31 cellular contexts compared by ENCODE assay signal in genomic region chr2:141946016-141946415, GRCh38.
"Had no signal": no experiment of that assay in that cellular context is flagged by ENCODE, and none has a peak within 500 bp of the region (broad histone marks: within the 10 kb centered on the region; RNA-seq: fewer than 3 reads in every experiment).

No MANE protein-coding gene starts in this region.

- H3K4me1 ChIP-seq: left lung, lower lobe of right lung, neural progenitor cell, parathyroid adenoma, psoas muscle, right atrium auricular region, right lobe of liver, suprapubic skin, tibial artery, upper lobe of right lung had no signal

- DNase-seq: hippocampal formation; immature natural killer cell; kidney; left colon; left lung; lower lobe of right lung; mammary epithelial cell; mesenchymal stem cell; naive B cell; natural killer cell; nephron progenitor cell; occipital lobe; psoas muscle; right lobe of liver; stimulated activated CD4-positive, alpha-beta T cell treated with anti-CD3 and anti-CD28 coated beads, Interleukin-12 subunit alpha, Interleukin-12 subunit beta, amount 100 ng/mL, for 4 hours; stimulated activated CD4-positive, alpha-beta T cell treated with anti-CD3 and anti-CD28 coated beads, Interleukin-15, amount 100 ng/mL, for 24 hours; stimulated activated CD4-positive, alpha-beta T cell treated with anti-CD3 and anti-CD28 coated beads, Interleukin-2, amount 100 ng/mL, for 24 hours; stimulated activated CD4-positive, alpha-beta T cell treated with anti-CD3 and anti-CD28 coated beads, Interleukin-4, amount 100 ng/mL, for 1 hour; stimulated activated naive CD4-positive, alpha-beta T cell; tibial artery; trophoblast cell; upper lobe of right lung had no signal

- FAIRE-seq: islet of Langerhans, kidney, urothelium cell line had no signal

- H3K27ac ChIP-seq: left lung, lower lobe of right lung, neural progenitor cell, neutrophil, parathyroid adenoma, psoas muscle, right atrium auricular region, right lobe of liver, suprapubic skin, thoracic aorta, tibial artery, upper lobe of right lung had no signal

- H3K27me3 ChIP-seq: left lung, neural progenitor cell, neutrophil, right atrium auricular region, right lobe of liver, suprapubic skin, tibial artery, upper lobe of right lung had no signal

- ATAC-seq: left colon; left lung; lower lobe of right lung; natural killer cell; psoas muscle; right lobe of liver; stimulated activated effector memory CD8-positive, alpha-beta T cell treated with anti-CD3 and anti-CD28 coated beads, Interleukin-12 subunit alpha, Interleukin-12 subunit beta, amount 100 ng/mL, for 72 hours; upper lobe of right lung had no signal

- H3K36me3 ChIP-seq: left lung, lower lobe of right lung, neural progenitor cell, neutrophil, right atrium auricular region, right lobe of liver, suprapubic skin, thoracic aorta, tibial artery, upper lobe of right lung had no signal

- H3K4me3 ChIP-seq: left lung, lower lobe of right lung, neural progenitor cell, psoas muscle, right atrium auricular region, right lobe of liver, suprapubic skin, thoracic aorta, tibial artery, upper lobe of right lung had no signal

- H3K9me3 ChIP-seq: left lung, lower lobe of right lung, neutrophil, psoas muscle, right atrium auricular region, right lobe of liver, suprapubic skin, thoracic aorta, tibial artery, upper lobe of right lung had no signal
